In genomic region chr1:214361636-214362035, GRCh38 we compare ENCODE assay signal across 8 cellular contexts.
"Had no signal": no experiment of that assay in that cellular context is flagged by ENCODE, and none has a peak within 500 bp of the region (broad histone marks: within the 10 kb centered on the region; RNA-seq: fewer than 3 reads in every experiment).

No MANE protein-coding gene starts in this region.

- H3K4me3 Mint-ChIP-seq: activated naive CD4-positive, alpha-beta T cell treated with anti-CD3 and anti-CD28 coated beads, Interleukin-2, amount 10 ng/mL, durations not matched to agents 7 days and 5 days; brain; T-helper 17 cell had no signal

- DNase-seq: activated naive CD4-positive, alpha-beta T cell treated with anti-CD3 and anti-CD28 coated beads, Interleukin-2, amount 10 ng/mL, durations not matched to agents 7 days and 5 days; effector CD4-positive, alpha-beta T cell; kidney; right lobe of liver; stimulated activated CD4-positive, alpha-beta T cell treated with anti-CD3 and anti-CD28 coated beads, Interleukin-2, amount 100 ng/mL, for 24 hours; stimulated activated naive CD4-positive, alpha-beta T cell; T-helper 17 cell had no signal

- H3K36me3 ChIP-seq: right lobe of liver had no signal

- H3K4me1 Mint-ChIP-seq: activated naive CD4-positive, alpha-beta T cell treated with anti-CD3 and anti-CD28 coated beads, Interleukin-2, amount 10 ng/mL, durations not matched to agents 7 days and 5 days; T-helper 17 cell had no signal

- H3K4me3 ChIP-seq: right lobe of liver had no signal

- H3K9me3 ChIP-seq: right lobe of liver had no signal

- H3K27me3 Mint-ChIP-seq: brain had no signal

- H3K4me1 ChIP-seq: right lobe of liver had no signal

- H3K27me3 ChIP-seq: right lobe of liver had no signal

- H3K27ac ChIP-seq: right lobe of liver had no signal

- H3K9me3 Mint-ChIP-seq: brain had no signal

- H3K36me3 Mint-ChIP-seq: activated naive CD4-positive, alpha-beta T cell treated with anti-CD3 and anti-CD28 coated beads, Interleukin-2, amount 10 ng/mL, durations not matched to agents 7 days and 5 days had no signal

- H3K27ac Mint-ChIP-seq: activated naive CD4-positive, alpha-beta T cell treated with anti-CD3 and anti-CD28 coated beads, Interleukin-2, amount 10 ng/mL, durations not matched to agents 7 days and 5 days; brain; T-helper 17 cell had no signal

- ATAC-seq: T-helper 17 cell had no signal
